Comparison of ENCODE assay signal across 8 cellular contexts in the genomic region with DNA sequence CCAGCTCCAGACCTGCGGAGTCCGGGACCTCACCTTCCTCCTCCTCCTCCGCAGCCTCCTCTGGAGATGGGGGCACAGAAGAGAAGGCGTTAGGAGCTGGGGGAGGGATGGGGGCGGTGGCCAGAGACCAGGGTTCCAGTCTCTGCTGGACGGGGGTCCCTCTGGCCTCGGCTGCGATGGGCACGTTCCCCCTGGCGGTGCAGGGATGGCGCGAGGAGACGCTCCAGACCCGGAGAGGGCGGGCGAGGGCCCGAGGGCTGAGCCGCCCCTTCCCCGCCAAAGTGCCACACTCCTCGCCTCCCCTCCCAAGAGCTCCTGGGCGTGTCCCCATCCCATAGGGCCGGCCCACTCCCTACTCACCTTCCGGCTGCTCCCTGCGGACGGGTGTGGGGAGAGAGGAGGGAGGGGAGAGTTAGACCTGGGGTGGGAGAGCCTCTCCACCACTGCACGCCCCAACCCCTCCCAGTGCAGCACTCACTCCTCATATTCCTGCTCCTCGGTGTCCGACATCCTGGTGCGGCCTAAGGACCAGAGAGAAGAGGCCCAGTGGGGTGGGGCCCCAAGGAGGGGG. TPM values are rescaled to one million over a fixed set of nuclear protein-coding genes. Genes with fewer than 3 reads are reported as not detected.
A peak's percentile ranks its signal among the peaks of the same experiment; 100 is the strongest.
DNase-seq lines count a peak whose midpoint lies in the region; ATAC-seq, FAIRE-seq and TF ChIP-seq lines count a peak whose summit lies in the region.

No MANE protein-coding gene starts in this region.

- H3K36me3 ChIP-seq in Karpas-422 (ENCODE audit: insufficient read depth, low read length): peaks cover 4% of the 10 kb centered on the region; the same call in 1 of the 2 replicates
- peaks cover 6% of the 10 kb centered on the region for H3K36me3 ChIP-seq in SK-N-MC (ENCODE audit: insufficient read depth, low read length)
- H3K36me3 ChIP-seq in HepG2 (replicated peaks in 1 of 2; ENCODE audit: control insufficient read depth in 1 of 2, insufficient read depth in 2 of 2, low read length in 2 of 2): no peaks in the 10 kb centered on the region

- H3K79me2 ChIP-seq in Karpas-422 (ENCODE audit: low read length): no peaks in the 10 kb centered on the region
- H3K79me2 ChIP-seq in HepG2 (ENCODE audit: insufficient read depth, low read length): no peaks in the 10 kb centered on the region

- CTCF ChIA-PET in HepG2 (lab: Yijun Ruan, JAX; ENCODE audit: low intra/inter-chr PET ratio, low total read pairs): no interaction called here

- peak overlapping the region; percentile 69 for H3K4me2 ChIP-seq in Karpas-422 (ENCODE audit: low read depth, low read length, poor library complexity, severe bottlenecking)
- peak overlapping the region; percentile 49; the same call in 1 of the 2 replicates for H3K4me2 ChIP-seq in HepG2 (ENCODE audit: low read depth, low read length)

- H3K27me3 ChIP-seq in Karpas-422 (ENCODE audit: low read length) (no peaks in the 10 kb centered on the region), HepG2 (ENCODE audit: control insufficient read depth in 1 of 2, insufficient read depth in 2 of 2, low read length in 2 of 2) (peaks cover 0 to 20% of the 10 kb centered on the region in 2 experiments; a peak in 2 of 5 replicates)

- no peak for FAIRE-seq in HepG2 (lab: Jason Lieb, UNC)

- no peaks in the 10 kb centered on the region for H4K20me1 ChIP-seq in Karpas-422 (ENCODE audit: insufficient read depth, low read depth, low read length)
- no peaks in the 10 kb centered on the region for H4K20me1 ChIP-seq in HepG2 (ENCODE audit: insufficient read depth, low read length)

- H2AFZ ChIP-seq in Karpas-422 (ENCODE audit: low read length) (peak overlapping the region; percentile 93; the same call in 1 of the 2 replicates), HepG2 (ENCODE audit: low read length) (no peak overlapping the region)

- POLR2A ChIA-PET in HepG2 (lab: Yijun Ruan, JAX): interaction anchor here (0.7 to 1.7 kb wide), 4 partner anchors 12 to 315 kb away, joined by 3 to 7 read pairs (median 4); a partner anchor contains a TSS

- no peak for TF ChIP-seq RAD21 in HepG2 (CRISPR knock-in tag; IDR thresholded peaks at IDR 0.05)

- peak; percentile 72 for ATAC-seq in HepG2
- no peak for ATAC-seq in GM21526 (IDR thresholded peaks at IDR 0.05; ENCODE audit: low FRiP score, unreplicated experiment)

- TF ChIP-seq EP300 in HepG2 (IDR thresholded peaks at IDR 0.05; ENCODE audit: low read depth in 2 of 2, low read length in 2 of 2) (no peak), HepG2 (CRISPR knock-in tag; IDR thresholded peaks at IDR 0.05; ENCODE audit: borderline replicate concordance) (no peak)

- BruUV-seq in HepG2 (replicated peaks; lab: Mats Ljungman, UMichigan): no TSS peak

- TF ChIP-seq CTCF in HepG2 (CRISPR knock-in tag; IDR thresholded peaks at IDR 0.05): no peak

- peaks cover 6% of the 10 kb centered on the region for H3K9me3 ChIP-seq in Karpas-422 (ENCODE audit: low read length)
- no peaks in the 10 kb centered on the region for H3K9me3 ChIP-seq in SK-N-MC (ENCODE audit: low read depth, low read length)
- peaks cover 2% of the 10 kb centered on the region for H3K9me3 ChIP-seq in HepG2 (ENCODE audit: low read length)

- WGBS in HepG2 (ENCODE audit: low lambda C conversion rate): 2% methylated on average over 10 of the region's 29 CpGs

- TF ChIP-seq POLR2A in HepG2 (IDR thresholded peaks at IDR 0.05; ENCODE audit: insufficient read depth in 1 of 2, low read depth in 2 of 2, low read length in 2 of 2): no peak

- intact Hi-C loops in HepG2 (cut with micrococcal nuclease; ENCODE audit: unreplicated experiment): no loop called here

- no peak overlapping the region for H3K27ac ChIP-seq in Karpas-422 (ENCODE audit: low read length)
- H3K27ac ChIP-seq in SK-N-MC: no peak overlapping the region
- no peak overlapping the region for H3K27ac ChIP-seq in HepG2 (ENCODE audit: extremely low read length, insufficient read depth, low read length)

- H3K4me1 ChIP-seq in Karpas-422 (ENCODE audit: low read length): peaks cover 9% of the 10 kb centered on the region
- peaks cover 17% of the 10 kb centered on the region; the same call in 1 of the 2 replicates for H3K4me1 ChIP-seq in HepG2 (ENCODE audit: insufficient read depth, low read length)

- peak; percentile 65 for DNase-seq in DMS114 treated with DMSO at 0.1 percent for 48 hours (lab: John Stamatoyannopoulos, UW; ENCODE audit: unreplicated experiment)
- no peak for DNase-seq in Karpas-422
- no peak for DNase-seq in SK-N-MC (ENCODE audit: low read depth, low spot score)
- DNase-seq in HepG2 (ENCODE audit: low spot score): peak; percentile 25
- DNase-seq in activated naive CD4-positive, alpha-beta T cell (lab: John Stamatoyannopoulos, UW): no peak
- no peak for DNase-seq in epidermal melanocyte (ENCODE audit: insufficient read length, low spot score)
- no peak for DNase-seq in MV-4-11 (lab: John Stamatoyannopoulos, UW)

- H3K9ac ChIP-seq in Karpas-422 (ENCODE audit: low read length) (peak overlapping the region; percentile 56), SK-N-MC (ENCODE audit: insufficient read length) (peak overlapping the region; percentile 51), HepG2 (ENCODE audit: insufficient read depth, low read depth, low read length) (no peak overlapping the region)

- peak overlapping the region; percentile 51; the same call in 1 of the 2 replicates for H3K4me3 ChIP-seq in Karpas-422 (ENCODE audit: low read length)
- peak overlapping the region; percentile 84 for H3K4me3 ChIP-seq in SK-N-MC
- H3K4me3 ChIP-seq in HepG2 (replicated peaks in 1 of 3; ENCODE audit: insufficient read depth in 1 of 3, low read depth in 2 of 3, low read length in 3 of 3): peak overlapping the region in 2 of 3 experiments; percentile 36 to 57; a peak in 3 of 6 replicates

- in situ Hi-C loops in HepG2 (cut with HindIII; ENCODE audit: extremely low pct_ligation_motif_present, low pct_unique_long_range_greater_than_20kb): loop anchor here (5.0 kb wide), 1 partner anchor 261 kb away; a partner anchor contains a TSS

- H3K9me2 ChIP-seq in Karpas-422 (replicated peaks; ENCODE audit: insufficient read depth, low read length): no peaks in the 10 kb centered on the region

RNA-seq across cellular contexts. Expression of a gene that starts 2.3 kb away (rescaled TPM):
- 10.4 and 39.0 TPM in 2 replicates for total RNA-seq in Karpas-422 (2014; rRNA removed; shearing (Covaris generic); ENCODE audit: low replicate concordance)
- total RNA-seq in HepG2 (2016; rRNA removed; fragmentation: Illumina TruSeq; extraction: Trizol): 1.3 and 1.4 TPM in 2 replicates
- 0.91 and 3.3 TPM in 2 replicates for total RNA-seq in HepG2 (2016; cell fraction: cytosol; rRNA removed; fragmentation: Illumina TruSeq; extraction: Trizol; ENCODE audit: low read depth)
- total RNA-seq in HepG2 (2016; cell fraction: insoluble cytoplasmic fraction; rRNA removed; fragmentation: Illumina TruSeq; extraction: Trizol): 1.3 and 1.5 TPM in 2 replicates
- total RNA-seq in HepG2 (2016; cell fraction: membrane; rRNA removed; fragmentation: Illumina TruSeq; extraction: Trizol): 3.2 and 3.6 TPM in 2 replicates
- total RNA-seq in HepG2 (2016; cell fraction: nucleus; rRNA removed; fragmentation: Illumina TruSeq; extraction: Trizol): 0.99 and 1.1 TPM in 2 replicates
- 1.3 and 2.4 TPM in 2 replicates for polyA plus RNA-seq in HepG2 (2011; rRNA removed)
- 2.1 and 2.2 TPM in 2 replicates for polyA plus RNA-seq in HepG2 (2011; cell fraction: cytosol; rRNA removed)
- polyA plus RNA-seq in HepG2 (2011; cell fraction: nucleus; rRNA removed): 1.6 and 1.8 TPM in 2 replicates
- 1.8 and 3.8 TPM in 2 replicates for polyA plus RNA-seq in HepG2 (2012)
- 3.1 and 3.6 TPM in 2 replicates for polyA plus RNA-seq in HepG2 (2016; cell fraction: cytosol; fragmentation: Illumina TruSeq; extraction: Trizol; ENCODE audit: low read depth)
- polyA plus RNA-seq in HepG2 (2016; cell fraction: insoluble cytoplasmic fraction; fragmentation: Illumina TruSeq; extraction: Trizol; ENCODE audit: low read depth): 0.81 and 1.7 TPM in 2 replicates
- 2.3 and 3.5 TPM in 2 replicates for polyA plus RNA-seq in HepG2 (2016; cell fraction: membrane; fragmentation: Illumina TruSeq; extraction: Trizol; ENCODE audit: low read depth)
- polyA plus RNA-seq in HepG2 (2016; cell fraction: nucleus; fragmentation: Illumina TruSeq; extraction: Trizol; ENCODE audit: insufficient read depth, low read depth): 1.7 and 2.1 TPM in 2 replicates
- polyA minus RNA-seq in HepG2 (2011; rRNA and poly(A)+ RNA removed; ENCODE audit: low replicate concordance): 0.64 and 6.2 TPM in 2 replicates
- polyA minus RNA-seq in HepG2 (2011; cell fraction: cytosol; rRNA and poly(A)+ RNA removed): 2.5 TPM in 1 of 2 replicates, not detected in the other
- polyA minus RNA-seq in HepG2 (2011; cell fraction: nucleus; rRNA and poly(A)+ RNA removed): 1.0 TPM in 1 of 2 replicates, not detected in the other

RNA-seq across cellular contexts. Expression of a gene that starts 10.8 kb away (rescaled TPM):
- total RNA-seq in Karpas-422 (2014; rRNA removed; shearing (Covaris generic); ENCODE audit: low replicate concordance): 0.93 and 1.2 TPM in 2 replicates
- 3.5 and 3.7 TPM in 2 replicates for total RNA-seq in HepG2 (2016; rRNA removed; fragmentation: Illumina TruSeq; extraction: Trizol)
- 1.9 and 3.2 TPM in 2 replicates for total RNA-seq in HepG2 (2016; cell fraction: cytosol; rRNA removed; fragmentation: Illumina TruSeq; extraction: Trizol; ENCODE audit: low read depth)
- 3.8 and 5.6 TPM in 2 replicates for total RNA-seq in HepG2 (2016; cell fraction: insoluble cytoplasmic fraction; rRNA removed; fragmentation: Illumina TruSeq; extraction: Trizol)
- total RNA-seq in HepG2 (2016; cell fraction: membrane; rRNA removed; fragmentation: Illumina TruSeq; extraction: Trizol): 2.0 and 2.4 TPM in 2 replicates
- total RNA-seq in HepG2 (2016; cell fraction: nucleus; rRNA removed; fragmentation: Illumina TruSeq; extraction: Trizol): 1.6 and 2.3 TPM in 2 replicates
- 3.7 TPM in 2 replicates for polyA plus RNA-seq in HepG2 (2011; rRNA removed)
- polyA plus RNA-seq in HepG2 (2011; cell fraction: cytosol; rRNA removed): 4.8 and 5.7 TPM in 2 replicates
- 2.4 and 3.1 TPM in 2 replicates for polyA plus RNA-seq in HepG2 (2011; cell fraction: nucleus; rRNA removed)
- 4.6 and 9.0 TPM in 2 replicates for polyA plus RNA-seq in HepG2 (2012)
- 1.5 and 2.8 TPM in 2 replicates for polyA plus RNA-seq in HepG2 (2016; cell fraction: cytosol; fragmentation: Illumina TruSeq; extraction: Trizol; ENCODE audit: low read depth)
- polyA plus RNA-seq in HepG2 (2016; cell fraction: insoluble cytoplasmic fraction; fragmentation: Illumina TruSeq; extraction: Trizol; ENCODE audit: low read depth): 4.3 and 5.1 TPM in 2 replicates
- polyA plus RNA-seq in HepG2 (2016; cell fraction: membrane; fragmentation: Illumina TruSeq; extraction: Trizol; ENCODE audit: low read depth): 1.1 and 1.6 TPM in 2 replicates
- polyA plus RNA-seq in HepG2 (2016; cell fraction: nucleus; fragmentation: Illumina TruSeq; extraction: Trizol; ENCODE audit: insufficient read depth, low read depth): 3.4 TPM in 2 replicates
- polyA minus RNA-seq in HepG2 (2011; rRNA and poly(A)+ RNA removed; ENCODE audit: low replicate concordance): 0.48 and 0.75 TPM in 2 replicates
- polyA minus RNA-seq in HepG2 (2011; cell fraction: cytosol; rRNA and poly(A)+ RNA removed): not detected in 2 replicates
- not detected in 2 replicates for polyA minus RNA-seq in HepG2 (2011; cell fraction: nucleus; rRNA and poly(A)+ RNA removed)

RNA-seq across cellular contexts. Expression of a gene that starts 19.7 kb away (rescaled TPM):
- total RNA-seq in Karpas-422 (2014; rRNA removed; shearing (Covaris generic); ENCODE audit: low replicate concordance): 2.5 and 4.2 TPM in 2 replicates
- total RNA-seq in HepG2 (2016; rRNA removed; fragmentation: Illumina TruSeq; extraction: Trizol): 0.40 and 0.41 TPM in 2 replicates
- total RNA-seq in HepG2 (2016; cell fraction: cytosol; rRNA removed; fragmentation: Illumina TruSeq; extraction: Trizol; ENCODE audit: low read depth): 0.40 TPM in 1 of 2 replicates, not detected in the other
- total RNA-seq in HepG2 (2016; cell fraction: insoluble cytoplasmic fraction; rRNA removed; fragmentation: Illumina TruSeq; extraction: Trizol): 0.17 and 0.30 TPM in 2 replicates
- 0.17 and 0.34 TPM in 2 replicates for total RNA-seq in HepG2 (2016; cell fraction: membrane; rRNA removed; fragmentation: Illumina TruSeq; extraction: Trizol)
- total RNA-seq in HepG2 (2016; cell fraction: nucleus; rRNA removed; fragmentation: Illumina TruSeq; extraction: Trizol): 0.66 and 1.1 TPM in 2 replicates
- polyA plus RNA-seq in HepG2 (2011; rRNA removed): 0.30 and 0.33 TPM in 2 replicates
- 0.12 and 0.27 TPM in 2 replicates for polyA plus RNA-seq in HepG2 (2011; cell fraction: cytosol; rRNA removed)
- 1.0 and 1.6 TPM in 2 replicates for polyA plus RNA-seq in HepG2 (2011; cell fraction: nucleus; rRNA removed)
- 0.24 and 0.31 TPM in 2 replicates for polyA plus RNA-seq in HepG2 (2012)
- 0.28 TPM in 1 of 2 replicates, not detected in the other for polyA plus RNA-seq in HepG2 (2016; cell fraction: cytosol; fragmentation: Illumina TruSeq; extraction: Trizol; ENCODE audit: low read depth)
- polyA plus RNA-seq in HepG2 (2016; cell fraction: insoluble cytoplasmic fraction; fragmentation: Illumina TruSeq; extraction: Trizol; ENCODE audit: low read depth): 0.41 and 0.73 TPM in 2 replicates
- not detected in 2 replicates for polyA plus RNA-seq in HepG2 (2016; cell fraction: membrane; fragmentation: Illumina TruSeq; extraction: Trizol; ENCODE audit: low read depth)
- 1.1 and 1.9 TPM in 2 replicates for polyA plus RNA-seq in HepG2 (2016; cell fraction: nucleus; fragmentation: Illumina TruSeq; extraction: Trizol; ENCODE audit: insufficient read depth, low read depth)
- 0.06 and 16.2 TPM in 2 replicates for polyA minus RNA-seq in HepG2 (2011; rRNA and poly(A)+ RNA removed; ENCODE audit: low replicate concordance)
- polyA minus RNA-seq in HepG2 (2011; cell fraction: cytosol; rRNA and poly(A)+ RNA removed): not detected in 2 replicates
- polyA minus RNA-seq in HepG2 (2011; cell fraction: nucleus; rRNA and poly(A)+ RNA removed): 0.26 TPM in 1 of 2 replicates, not detected in the other

RNA-seq across cellular contexts. Expression of a gene that starts 29.3 kb away (rescaled TPM):
- total RNA-seq in Karpas-422 (2014; rRNA removed; shearing (Covaris generic); ENCODE audit: low replicate concordance): 81.8 and 267 TPM in 2 replicates
- 13.0 and 29.7 TPM in 2 replicates for total RNA-seq in HepG2 (2016; rRNA removed; fragmentation: Illumina TruSeq; extraction: Trizol)
- total RNA-seq in HepG2 (2016; cell fraction: cytosol; rRNA removed; fragmentation: Illumina TruSeq; extraction: Trizol; ENCODE audit: low read depth): 8.7 and 9.6 TPM in 2 replicates
- 10.7 and 30.4 TPM in 2 replicates for total RNA-seq in HepG2 (2016; cell fraction: insoluble cytoplasmic fraction; rRNA removed; fragmentation: Illumina TruSeq; extraction: Trizol)
- 16.0 and 19.8 TPM in 2 replicates for total RNA-seq in HepG2 (2016; cell fraction: membrane; rRNA removed; fragmentation: Illumina TruSeq; extraction: Trizol)
- 33.8 and 39.8 TPM in 2 replicates for total RNA-seq in HepG2 (2016; cell fraction: nucleus; rRNA removed; fragmentation: Illumina TruSeq; extraction: Trizol)
- polyA plus RNA-seq in HepG2 (2011; rRNA removed): 30.3 and 40.4 TPM in 2 replicates
- 13.1 and 19.7 TPM in 2 replicates for polyA plus RNA-seq in HepG2 (2011; cell fraction: cytosol; rRNA removed)
- 234 and 309 TPM in 2 replicates for polyA plus RNA-seq in HepG2 (2011; cell fraction: nucleus; rRNA removed)
- 30.8 and 39.8 TPM in 2 replicates for polyA plus RNA-seq in HepG2 (2012)
- polyA plus RNA-seq in HepG2 (2016; cell fraction: cytosol; fragmentation: Illumina TruSeq; extraction: Trizol; ENCODE audit: low read depth): 16.9 and 17.6 TPM in 2 replicates
- polyA plus RNA-seq in HepG2 (2016; cell fraction: insoluble cytoplasmic fraction; fragmentation: Illumina TruSeq; extraction: Trizol; ENCODE audit: low read depth): 21.3 and 29.2 TPM in 2 replicates
- polyA plus RNA-seq in HepG2 (2016; cell fraction: membrane; fragmentation: Illumina TruSeq; extraction: Trizol; ENCODE audit: low read depth): 27.6 and 31.9 TPM in 2 replicates
- 194 and 196 TPM in 2 replicates for polyA plus RNA-seq in HepG2 (2016; cell fraction: nucleus; fragmentation: Illumina TruSeq; extraction: Trizol; ENCODE audit: insufficient read depth, low read depth)
- 20.6 and 25.3 TPM in 2 replicates for polyA minus RNA-seq in HepG2 (2011; rRNA and poly(A)+ RNA removed; ENCODE audit: low replicate concordance)
- 6.3 and 6.7 TPM in 2 replicates for polyA minus RNA-seq in HepG2 (2011; cell fraction: cytosol; rRNA and poly(A)+ RNA removed)
- 22.7 and 26.5 TPM in 2 replicates for polyA minus RNA-seq in HepG2 (2011; cell fraction: nucleus; rRNA and poly(A)+ RNA removed)

RNA-seq across cellular contexts. Expression of a gene that starts 33.4 kb away (rescaled TPM):
- not detected in 2 replicates for total RNA-seq in Karpas-422 (2014; rRNA removed; shearing (Covaris generic); ENCODE audit: low replicate concordance)
- total RNA-seq in HepG2 (2016; rRNA removed; fragmentation: Illumina TruSeq; extraction: Trizol): not detected in 2 replicates
- not detected in 2 replicates for total RNA-seq in HepG2 (2016; cell fraction: cytosol; rRNA removed; fragmentation: Illumina TruSeq; extraction: Trizol; ENCODE audit: low read depth)
- not detected in 2 replicates for total RNA-seq in HepG2 (2016; cell fraction: insoluble cytoplasmic fraction; rRNA removed; fragmentation: Illumina TruSeq; extraction: Trizol)
- not detected in 2 replicates for total RNA-seq in HepG2 (2016; cell fraction: membrane; rRNA removed; fragmentation: Illumina TruSeq; extraction: Trizol)
- 0.12 TPM in 1 of 2 replicates, not detected in the other for total RNA-seq in HepG2 (2016; cell fraction: nucleus; rRNA removed; fragmentation: Illumina TruSeq; extraction: Trizol)
- 0.04 TPM in 1 of 2 replicates, not detected in the other for polyA plus RNA-seq in HepG2 (2011; rRNA removed)
- 0.11 TPM in 1 of 2 replicates, not detected in the other for polyA plus RNA-seq in HepG2 (2011; cell fraction: cytosol; rRNA removed)
- 0.87 and 0.90 TPM in 2 replicates for polyA plus RNA-seq in HepG2 (2011; cell fraction: nucleus; rRNA removed)
- 0.24 and 0.25 TPM in 2 replicates for polyA plus RNA-seq in HepG2 (2012)
- not detected in 2 replicates for polyA plus RNA-seq in HepG2 (2016; cell fraction: cytosol; fragmentation: Illumina TruSeq; extraction: Trizol; ENCODE audit: low read depth)
- not detected in 2 replicates for polyA plus RNA-seq in HepG2 (2016; cell fraction: insoluble cytoplasmic fraction; fragmentation: Illumina TruSeq; extraction: Trizol; ENCODE audit: low read depth)
- not detected in 2 replicates for polyA plus RNA-seq in HepG2 (2016; cell fraction: membrane; fragmentation: Illumina TruSeq; extraction: Trizol; ENCODE audit: low read depth)
- polyA plus RNA-seq in HepG2 (2016; cell fraction: nucleus; fragmentation: Illumina TruSeq; extraction: Trizol; ENCODE audit: insufficient read depth, low read depth): not detected in 2 replicates
- 0.05 and 0.52 TPM in 2 replicates for polyA minus RNA-seq in HepG2 (2011; rRNA and poly(A)+ RNA removed; ENCODE audit: low replicate concordance)
- not detected in 2 replicates for polyA minus RNA-seq in HepG2 (2011; cell fraction: cytosol; rRNA and poly(A)+ RNA removed)
- 0.62 and 2.8 TPM in 2 replicates for polyA minus RNA-seq in HepG2 (2011; cell fraction: nucleus; rRNA and poly(A)+ RNA removed)

Comparison
In these comparisons a context has a peak if more than half of its experiments do, and no peak if none do; other contexts are left out.
1. DNase-seq: peak in DMS114 treated with DMSO at 0.1 percent for 48 hours (single experiment) and HepG2 (single experiment); none in Karpas-422 (single experiment), SK-N-MC (single experiment), activated naive CD4-positive, alpha-beta T cell (0 of 4), epidermal melanocyte (single experiment) and MV-4-11 (single experiment).
2. Peak in every context shown above with its lines, with median percentiles within 50 percentile points of each other: H3K4me3 ChIP-seq.